8 cellular contexts compared by ENCODE assay signal in genomic region chr6:12504325-12504966, GRCh38.
DNase-seq lines count a peak whose midpoint lies in the region; ATAC-seq and TF ChIP-seq lines count a peak whose summit lies in the region.

No MANE protein-coding gene starts in this region.

- DNase-seq in Calu3 (peak; percentile 55), GM23338 (ENCODE audit: low spot score) (peak; percentile 74), RWPE1 (ENCODE audit: low spot score) (peak; percentile 32), kidney glomerular epithelial cell (lab: John Stamatoyannopoulos, UW) (peak; percentile 3), NCI-H187 (lab: John Stamatoyannopoulos, UW) (no peak), T-cell (no peak)

- H3K27ac ChIP-seq in GM23338 (ENCODE audit: low read depth) (no peak overlapping the region), RWPE1 (no peak overlapping the region)

- no peaks in the 10 kb centered on the region for H3K79me2 ChIP-seq in GM23338 (replicated peaks; ENCODE audit: insufficient read depth)

- H3K27me3 Mint-ChIP-seq in Calu3 (ENCODE audit: unreplicated experiment) = no peaks in the 10 kb centered on the region
- H3K27me3 Mint-ChIP-seq in GM23338 (ENCODE audit: insufficient read depth, low read depth, poor library complexity) = no peaks in the 10 kb centered on the region
- peaks cover 0 to 5% of the 10 kb centered on the region in 2 donors for H3K27me3 Mint-ChIP-seq in T-cell

- H3K27me3 ChIP-seq in GM23338 (ENCODE audit: insufficient read depth) = no peaks in the 10 kb centered on the region

- H3F3A ChIP-seq in GM23338 (replicated peaks; ENCODE audit: low read depth) = no peaks in the 10 kb centered on the region

- no peaks in the 10 kb centered on the region for H3K4me1 ChIP-seq in GM23338 (ENCODE audit: insufficient read depth)

- TF ChIP-seq CTCF in Calu3 (IDR thresholded peaks at IDR 0.05; ENCODE audit: unreplicated experiment) (peak; percentile 48), GM23338 (conservative IDR thresholded peaks at IDR 0.05; ENCODE audit: low read depth in 2 of 2) (peak; percentile 69 to 84), RWPE1 (conservative IDR thresholded peaks at IDR 0.05; ENCODE audit: low read depth) (no peak)

- CTCF ChIA-PET in Calu3 (lab: Charles Lee) = interaction anchor here (0.6 to 1.8 kb wide), 9 partner anchors 8 to 215 kb away, joined by 3 to 7 read pairs (median 4); partner anchors contain the start of gene EDN1
- CTCF ChIA-PET in RWPE1 (lab: Yijun Ruan, JAX) = interaction anchor here (0.6 to 1.6 kb wide), 5 partner anchors 17 to 519 kb away, joined by 3 to 5 read pairs (median 3); no protein-coding TSS in a partner anchor
- CTCF ChIA-PET in T-cell (lab: Charles Lee) = interaction anchor here in 1 of 2 donors (0.6 kb wide), 1 partner anchor 918 kb away, joined by 3 read pairs; no protein-coding TSS in a partner anchor

- no peak overlapping the region for H3K4me3 ChIP-seq in GM23338

- intact Hi-C loops in Calu3 (cut with micrococcal nuclease; ENCODE audit: unreplicated experiment) = loop anchor here (5.0 kb wide), 1 partner anchor 88 kb away; no protein-coding TSS in a partner anchor

- no peaks in the 10 kb centered on the region; the same call in 1 of the 2 replicates for H3K36me3 ChIP-seq in GM23338 (ENCODE audit: insufficient read depth)

- POLR2A ChIA-PET in RWPE1 (lab: Yijun Ruan, JAX; ENCODE audit: low non-redundant PET) = no interaction called here
- POLR2A ChIA-PET in T-cell (lab: Charles Lee) = no interaction called here

- H3K9me2 ChIP-seq in GM23338 (ENCODE audit: insufficient read depth) = no peaks in the 10 kb centered on the region; the same call in 1 of the 2 replicates

- BruUV-seq in Calu3 (replicated peaks; lab: Mats Ljungman, UMichigan) = no TSS peak

- H3K27ac Mint-ChIP-seq in Calu3 (ENCODE audit: unreplicated experiment) (no peak overlapping the region), GM23338 (no peak overlapping the region), T-cell (no peak overlapping the region)

- H3K36me3 Mint-ChIP-seq in Calu3 (ENCODE audit: insufficient read depth, unreplicated experiment) = no peaks in the 10 kb centered on the region
- no peaks in the 10 kb centered on the region for H3K36me3 Mint-ChIP-seq in GM23338 (ENCODE audit: low read depth)
- H3K36me3 Mint-ChIP-seq in T-cell = no peaks in the 10 kb centered on the region

- no peak overlapping the region for H3K4me2 ChIP-seq in GM23338

- no peaks in the 10 kb centered on the region for H4K20me1 ChIP-seq in GM23338 (replicated peaks; ENCODE audit: insufficient read depth)

- H2AFZ ChIP-seq in GM23338 = no peak overlapping the region

- ATAC-seq in GM23338 (peak; percentile 95), HG02623 (IDR thresholded peaks at IDR 0.05; ENCODE audit: unreplicated experiment) (no peak), T-cell (replicated peaks in 1 of 4) (no peak), HG02571 (IDR thresholded peaks at IDR 0.05; ENCODE audit: unreplicated experiment) (no peak)

- H3K4me1 Mint-ChIP-seq in Calu3 (ENCODE audit: low read depth, unreplicated experiment) = no peaks in the 10 kb centered on the region
- H3K4me1 Mint-ChIP-seq in GM23338 = no peaks in the 10 kb centered on the region
- H3K4me1 Mint-ChIP-seq in T-cell = no peaks in the 10 kb centered on the region

- H3K4me3 Mint-ChIP-seq in Calu3 (ENCODE audit: low read depth, unreplicated experiment) = no peak overlapping the region
- no peak overlapping the region for H3K4me3 Mint-ChIP-seq in GM23338
- H3K4me3 Mint-ChIP-seq in T-cell = no peak overlapping the region

- H3K9me3 Mint-ChIP-seq in Calu3 (ENCODE audit: low read depth, unreplicated experiment) = no peaks in the 10 kb centered on the region
- H3K9me3 Mint-ChIP-seq in GM23338 = no peaks in the 10 kb centered on the region
- no peaks in the 10 kb centered on the region for H3K9me3 Mint-ChIP-seq in T-cell

TF ChIP-seq in GM23338, 12 proteins besides CTCF, POLR2A, EP300 and RAD21 (continues in another document):
- TF ChIP-seq STAT1 (IDR thresholded peaks at IDR 0.05; ENCODE audit: unreplicated experiment) = no peak
- TF ChIP-seq ZNF114 (CRISPR knock-in tag; IDR thresholded peaks at IDR 0.05) = no peak
- TF ChIP-seq CREB1 (CRISPR knock-in tag; IDR thresholded peaks at IDR 0.05; ENCODE audit: low read depth) = no peak
- no peak for TF ChIP-seq JUNB (IDR thresholded peaks at IDR 0.05; ENCODE audit: unreplicated experiment)
- TF ChIP-seq EZH2 (IDR thresholded peaks at IDR 0.05; ENCODE audit: low read depth, unreplicated experiment) = no peak
- no peak for TF ChIP-seq ZNF331 (CRISPR knock-in tag; IDR thresholded peaks at IDR 0.05; ENCODE audit: low read depth)
- no peak for TF ChIP-seq POLR2AphosphoS5 (IDR thresholded peaks at IDR 0.05; ENCODE audit: low read depth)
- TF ChIP-seq ZNF462 (CRISPR knock-in tag; IDR thresholded peaks at IDR 0.05) = no peak
- TF ChIP-seq NANOG (IDR thresholded peaks at IDR 0.05; ENCODE audit: borderline replicate concordance) = no peak
- no peak for TF ChIP-seq EZH2phosphoT487 (IDR thresholded peaks at IDR 0.05; ENCODE audit: unreplicated experiment)
- TF ChIP-seq, protein P1, sequence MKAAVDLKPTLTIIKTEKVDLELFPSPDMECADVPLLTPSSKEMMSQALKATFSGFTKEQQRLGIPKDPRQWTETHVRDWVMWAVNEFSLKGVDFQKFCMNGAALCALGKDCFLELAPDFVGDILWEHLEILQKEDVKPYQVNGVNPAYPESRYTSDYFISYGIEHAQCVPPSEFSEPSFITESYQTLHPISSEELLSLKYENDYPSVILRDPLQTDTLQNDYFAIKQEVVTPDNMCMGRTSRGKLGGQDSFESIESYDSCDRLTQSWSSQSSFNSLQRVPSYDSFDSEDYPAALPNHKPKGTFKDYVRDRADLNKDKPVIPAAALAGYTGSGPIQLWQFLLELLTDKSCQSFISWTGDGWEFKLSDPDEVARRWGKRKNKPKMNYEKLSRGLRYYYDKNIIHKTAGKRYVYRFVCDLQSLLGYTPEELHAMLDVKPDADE (IDR thresholded peaks at IDR 0.05) = no peak

Comparison
In these comparisons a context has a peak if more than half of its experiments do, and no peak if none do; other contexts are left out.
1. DNase-seq: peak in Calu3 (single experiment), GM23338 (single experiment), RWPE1 (single experiment) and kidney glomerular epithelial cell (single experiment); none in NCI-H187 (0 of 2) and T-cell (0 of 34).